In genomic region chr1:104132386-104132973, GRCh38 we compare ENCODE assay signal across 9 cellular contexts.
DNase-seq lines count a peak whose midpoint lies in the region; ATAC-seq and TF ChIP-seq lines count a peak whose summit lies in the region.
"Had no signal": no experiment of that assay in that cellular context is flagged by ENCODE, and none has a peak within 500 bp of the region (broad histone marks: within the 10 kb centered on the region; RNA-seq: fewer than 3 reads in every experiment).

No MANE protein-coding gene starts in this region.

- POLR2A ChIA-PET in SK-N-SH (lab: Yijun Ruan, JAX): no interaction called here

- no peak overlapping the region for H3K9ac ChIP-seq in SK-N-SH
- H3K9ac ChIP-seq: BLaER1 had no signal

- no peaks in the 10 kb centered on the region for H3F3A ChIP-seq in SK-N-SH (replicated peaks; ENCODE audit: insufficient read depth)

- no peak overlapping the region for H3K4me2 ChIP-seq in SK-N-SH
- H3K4me2 ChIP-seq: BLaER1 had no signal

- H3K27ac ChIP-seq in SK-N-SH (ENCODE audit: low read depth in 2 of 2, low read length in 1 of 2) (no peak overlapping the region), RWPE2 (ENCODE audit: poor library complexity, severe bottlenecking) (no peak overlapping the region)
- H3K27ac ChIP-seq: BLaER1 had no signal

- no peaks in the 10 kb centered on the region for H3K9me2 ChIP-seq in SK-N-SH

- H3K27me3 ChIP-seq in SK-N-SH (ENCODE audit: insufficient read depth) (no peaks in the 10 kb centered on the region), RWPE2 (ENCODE audit: insufficient read depth, poor library complexity, severe bottlenecking) (no peaks in the 10 kb centered on the region)
- H3K27me3 ChIP-seq: BLaER1 had no signal

- H3K4me3 ChIP-seq in SK-N-SH (ENCODE audit: low read depth in 2 of 2, low read length in 1 of 2): no peak overlapping the region
- no peak overlapping the region for H3K4me3 ChIP-seq in RWPE2 (ENCODE audit: severe bottlenecking)
- H3K4me3 ChIP-seq: BLaER1 had no signal

- CTCF ChIA-PET in SK-N-SH (lab: Yijun Ruan, JAX): interaction anchor here (0.6 to 3.7 kb wide), 11 partner anchors 9 to 346 kb away, joined by 3 to 24 read pairs (median 5); no protein-coding TSS in a partner anchor

- peak; percentile 51 for TF ChIP-seq CTCF in SK-N-SH (IDR thresholded peaks at IDR 0.05)
- TF ChIP-seq CTCF in RWPE2 (IDR thresholded peaks at IDR 0.05; ENCODE audit: poor library complexity, severe bottlenecking): peak; percentile 53

- no peaks in the 10 kb centered on the region for H4K20me1 ChIP-seq in SK-N-SH (ENCODE audit: insufficient read depth)
- H4K20me1 ChIP-seq: BLaER1 had no signal

- DNase-seq in SK-N-SH (peak; percentile 15), HT-29 (ENCODE audit: low spot score) (peak; percentile 75), RWPE2 (ENCODE audit: low spot score) (no peak), kidney tubule cell (ENCODE audit: low spot score) (peak; percentile 8), NCI-H2107 treated with DMSO at 0.1 percent for 48 hours (lab: John Stamatoyannopoulos, UW; ENCODE audit: unreplicated experiment) (no peak), NCI-H2227 (lab: John Stamatoyannopoulos, UW; ENCODE audit: unreplicated experiment) (no peak)
- no peak for DNase-seq in activated CD4-positive, alpha-beta T cell treated with anti-CD3 and anti-CD28 coated beads, Interleukin-2, amount 50 U/mL, for 1 hour

- H3K79me2 ChIP-seq in SK-N-SH (ENCODE audit: insufficient read depth): no peaks in the 10 kb centered on the region

- TF ChIP-seq EP300 in SK-N-SH (IDR thresholded peaks at IDR 0.05; ENCODE audit: borderline replicate concordance in 1 of 2, low read depth in 1 of 2, low read length in 1 of 2): no peak

- no peak overlapping the region for H2AFZ ChIP-seq in SK-N-SH (ENCODE audit: low read depth)

- peak; percentile 78 for TF ChIP-seq RAD21 in SK-N-SH (IDR thresholded peaks at IDR 0.05; ENCODE audit: low read length)

- H3K4me1 ChIP-seq in SK-N-SH (ENCODE audit: control insufficient read depth in 1 of 2, insufficient read depth in 2 of 2, low read depth in 1 of 2, low read length in 1 of 2): no peaks in the 10 kb centered on the region
- H3K4me1 ChIP-seq in RWPE2 (ENCODE audit: insufficient read depth, poor library complexity, severe bottlenecking): no peaks in the 10 kb centered on the region
- H3K4me1 ChIP-seq: BLaER1 had no signal

- H3K36me3 ChIP-seq in SK-N-SH (replicated peaks in 1 of 2; ENCODE audit: control insufficient read depth in 1 of 2, insufficient read depth in 2 of 2, low read length in 1 of 2) (no peaks in the 10 kb centered on the region), RWPE2 (ENCODE audit: low read depth) (no peaks in the 10 kb centered on the region)
- H3K36me3 ChIP-seq: BLaER1 had no signal

- H3K9me3 ChIP-seq in SK-N-SH (no peaks in the 10 kb centered on the region), RWPE2 (ENCODE audit: severe bottlenecking) (no peaks in the 10 kb centered on the region)
- H3K9me3 ChIP-seq: BLaER1 had no signal

- no peak for ATAC-seq in SK-N-SH treated with all-trans-retinoic acid at 6 μM for 48 hours
- ATAC-seq in RWPE2 (ENCODE audit: low read depth): peak; percentile 74

TF ChIP-seq in SK-N-SH, 30 proteins besides CTCF, POLR2A, EP300 and RAD21:
- TF ChIP-seq, protein P1, sequence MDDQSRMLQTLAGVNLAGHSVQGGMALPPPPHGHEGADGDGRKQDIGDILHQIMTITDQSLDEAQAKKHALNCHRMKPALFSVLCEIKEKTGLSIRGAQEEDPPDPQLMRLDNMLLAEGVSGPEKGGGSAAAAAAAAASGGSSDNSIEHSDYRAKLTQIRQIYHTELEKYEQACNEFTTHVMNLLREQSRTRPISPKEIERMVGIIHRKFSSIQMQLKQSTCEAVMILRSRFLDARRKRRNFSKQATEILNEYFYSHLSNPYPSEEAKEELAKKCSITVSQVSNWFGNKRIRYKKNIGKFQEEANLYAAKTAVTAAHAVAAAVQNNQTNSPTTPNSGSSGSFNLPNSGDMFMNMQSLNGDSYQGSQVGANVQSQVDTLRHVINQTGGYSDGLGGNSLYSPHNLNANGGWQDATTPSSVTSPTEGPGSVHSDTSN (IDR thresholded peaks at IDR 0.05): no peak
- TF ChIP-seq NFIC (IDR thresholded peaks at IDR 0.05; ENCODE audit: borderline replicate concordance): no peak
- TF ChIP-seq SMC3 (IDR thresholded peaks at IDR 0.05; ENCODE audit: low read depth, low read length): peak; percentile 71

TF ChIP-seq in SK-N-SH treated with all-trans-retinoic acid at 6 μM for 48 hours, 23 proteins besides CTCF, POLR2A, EP300 and RAD21:
- TF ChIP-seq CSDC2 (CRISPR knock-in tag; IDR thresholded peaks at IDR 0.05): no peak
- TF ChIP-seq TOX (CRISPR knock-in tag; IDR thresholded peaks at IDR 0.05; ENCODE audit: borderline replicate concordance): no peak
- TF ChIP-seq BACH2 (CRISPR knock-in tag; IDR thresholded peaks at IDR 0.05; ENCODE audit: borderline replicate concordance): no peak
- TF ChIP-seq OSR1 (CRISPR knock-in tag; IDR thresholded peaks at IDR 0.05): no peak
- no peak for TF ChIP-seq CSRNP3 (CRISPR knock-in tag; IDR thresholded peaks at IDR 0.05)
- no peak for TF ChIP-seq ISL1 (CRISPR knock-in tag; IDR thresholded peaks at IDR 0.05)
- no peak for TF ChIP-seq SNAI2 (CRISPR knock-in tag; IDR thresholded peaks at IDR 0.05)
- no peak for TF ChIP-seq CREB5 (CRISPR knock-in tag; IDR thresholded peaks at IDR 0.05; ENCODE audit: low read depth)
- TF ChIP-seq ZNF8 (CRISPR knock-in tag; IDR thresholded peaks at IDR 0.05): no peak
- no peak for TF ChIP-seq ZFP3 (CRISPR knock-in tag; IDR thresholded peaks at IDR 0.05)
- no peak for TF ChIP-seq ESRRG (CRISPR knock-in tag; IDR thresholded peaks at IDR 0.05)
- no peak for TF ChIP-seq ZNF70 (CRISPR knock-in tag; IDR thresholded peaks at IDR 0.05)
- TF ChIP-seq ARNTL (CRISPR knock-in tag; IDR thresholded peaks at IDR 0.05; ENCODE audit: borderline replicate concordance, low read depth): no peak
- TF ChIP-seq, protein P2, sequence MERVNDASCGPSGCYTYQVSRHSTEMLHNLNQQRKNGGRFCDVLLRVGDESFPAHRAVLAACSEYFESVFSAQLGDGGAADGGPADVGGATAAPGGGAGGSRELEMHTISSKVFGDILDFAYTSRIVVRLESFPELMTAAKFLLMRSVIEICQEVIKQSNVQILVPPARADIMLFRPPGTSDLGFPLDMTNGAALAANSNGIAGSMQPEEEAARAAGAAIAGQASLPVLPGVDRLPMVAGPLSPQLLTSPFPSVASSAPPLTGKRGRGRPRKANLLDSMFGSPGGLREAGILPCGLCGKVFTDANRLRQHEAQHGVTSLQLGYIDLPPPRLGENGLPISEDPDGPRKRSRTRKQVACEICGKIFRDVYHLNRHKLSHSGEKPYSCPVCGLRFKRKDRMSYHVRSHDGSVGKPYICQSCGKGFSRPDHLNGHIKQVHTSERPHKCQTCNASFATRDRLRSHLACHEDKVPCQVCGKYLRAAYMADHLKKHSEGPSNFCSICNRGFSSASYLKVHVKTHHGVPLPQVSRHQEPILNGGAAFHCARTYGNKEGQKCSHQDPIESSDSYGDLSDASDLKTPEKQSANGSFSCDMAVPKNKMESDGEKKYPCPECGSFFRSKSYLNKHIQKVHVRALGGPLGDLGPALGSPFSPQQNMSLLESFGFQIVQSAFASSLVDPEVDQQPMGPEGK (CRISPR knock-in tag; IDR thresholded peaks at IDR 0.05; ENCODE audit: borderline replicate concordance): no peak
- no peak for TF ChIP-seq ZC3H10 (CRISPR knock-in tag; IDR thresholded peaks at IDR 0.05)
- no peak for TF ChIP-seq POU6F1 (CRISPR knock-in tag; IDR thresholded peaks at IDR 0.05; ENCODE audit: borderline replicate concordance, low read depth)
TF ChIP-seq in SK-N-SH treated with all-trans-retinoic acid at 6 μM for 48 hours: peak in this region for 0.

Comparison
In these comparisons a context has a peak if more than half of its experiments do, and no peak if none do; other contexts are left out.
1. DNase-seq: peak in SK-N-SH (single experiment), HT-29 (single experiment) and kidney tubule cell (single experiment); none in RWPE2 (single experiment), NCI-H2107 treated with DMSO at 0.1 percent for 48 hours (single experiment), NCI-H2227 (single experiment) and activated CD4-positive, alpha-beta T cell treated with anti-CD3 and anti-CD28 coated beads, Interleukin-2, amount 50 U/mL, for 1 hour (single experiment).